1 cellular context compared by ENCODE assay signal in genomic region chr11:74948898-74949747, GRCh38.
A peak's percentile ranks its signal among the peaks of the same experiment; 100 is the strongest.
TF ChIP-seq lines count a peak whose summit lies in the region.

Gene SPCS2 (plus strand): TSS chr11:74949266. CDS start chr11:74949286, 20 bp downstream.
Gene XRRA1 (minus strand): TSS chr11:74949091. CDS start chr11:74940878, 8,213 bp downstream.

TF ChIP-seq in WTC11, 78 proteins besides CTCF, POLR2A, EP300 and RAD21 (continued from another document):
- TF ChIP-seq AFF4 (CRISPR knock-in tag; IDR thresholded peaks at IDR 0.05; ENCODE audit: borderline replicate concordance) (no peak), FOXP1 (CRISPR knock-in tag; IDR thresholded peaks at IDR 0.05; ENCODE audit: borderline replicate concordance) (peak; percentile 55; the same call in 1 of the 2 replicates), ZNF396 (CRISPR knock-in tag; IDR thresholded peaks at IDR 0.05; ENCODE audit: borderline replicate concordance) (no peak), RELA (CRISPR knock-in tag; IDR thresholded peaks at IDR 0.05; ENCODE audit: borderline replicate concordance) (peak; percentile 47; the same call in 1 of the 2 replicates), SP1 (CRISPR knock-in tag; conservative IDR thresholded peaks at IDR 0.05) (peak; percentile 83), ARID4B (CRISPR knock-in tag; IDR thresholded peaks at IDR 0.05; ENCODE audit: borderline replicate concordance) (peak; percentile 90; the same call in 1 of the 2 replicates), ZNF416 (CRISPR knock-in tag; IDR thresholded peaks at IDR 0.05) (no peak), TEAD4 (CRISPR knock-in tag; IDR thresholded peaks at IDR 0.05) (peak; percentile 10; the same call in 1 of the 2 replicates), STAT6 (CRISPR knock-in tag; conservative IDR thresholded peaks at IDR 0.05; ENCODE audit: low read depth) (no peak), ATF3 (CRISPR knock-in tag; conservative IDR thresholded peaks at IDR 0.05) (no peak), ZNF425 (CRISPR knock-in tag; conservative IDR thresholded peaks at IDR 0.05) (no peak), CBFB (CRISPR knock-in tag; IDR thresholded peaks at IDR 0.05; ENCODE audit: low read depth) (no peak), EMX1 (CRISPR knock-in tag; IDR thresholded peaks at IDR 0.05) (no peak), PREB (CRISPR knock-in tag; IDR thresholded peaks at IDR 0.05; ENCODE audit: borderline replicate concordance) (no peak), E2F5 (CRISPR knock-in tag; IDR thresholded peaks at IDR 0.05) (peak; percentile 91; the same call in 1 of the 2 replicates), ERG (CRISPR knock-in tag; IDR thresholded peaks at IDR 0.05) (no peak), IRF1 (CRISPR knock-in tag; IDR thresholded peaks at IDR 0.05) (peak; percentile 66; the same call in 1 of the 2 replicates)
